Comparison of ENCODE assay signal across 16 cellular contexts in the genomic region with DNA sequence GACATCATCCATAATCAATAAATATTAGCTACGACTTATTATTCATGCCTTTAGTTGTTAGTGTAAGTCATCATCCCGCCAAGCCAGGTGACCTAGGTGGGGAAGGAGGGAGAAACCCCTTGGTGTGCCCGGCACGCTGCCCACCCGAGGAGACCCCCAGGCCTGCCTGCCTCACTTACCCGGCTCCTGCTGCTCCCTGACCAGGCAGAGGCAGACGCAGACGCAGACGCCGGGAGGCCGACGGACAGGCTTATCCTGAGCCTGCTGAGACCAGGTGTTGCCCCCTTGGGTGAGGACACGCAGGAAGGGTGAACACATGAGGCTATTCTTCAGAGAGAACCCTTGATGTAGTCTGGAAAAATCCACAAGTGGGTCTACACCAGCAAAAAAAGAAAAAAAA.
"Had no signal": no experiment of that assay in that cellular context is flagged by ENCODE, and none has a peak within 500 bp of the region (broad histone marks: within the 10 kb centered on the region; RNA-seq: fewer than 3 reads in every experiment).

No MANE protein-coding gene starts in this region.

- H3K9me3 ChIP-seq: esophagus squamous epithelium, gastroesophageal sphincter had no signal

- H3K27me3 ChIP-seq: brain microvascular endothelial cell had no signal

- H3K27ac Mint-ChIP-seq: activated CD4-positive, alpha-beta memory T cell treated with anti-CD3 and anti-CD28 coated beads for 36 hours; activated CD4-positive, alpha-beta T cell treated with anti-CD3 and anti-CD28 coated beads for 36 hours; activated CD4-positive, alpha-beta T cell treated with anti-CD3 and anti-CD28 coated beads, Interleukin-2, amount 10 ng/mL, durations not matched to agents 24 days and 14 days; activated naive CD8-positive, alpha-beta T cell; activated T-helper 17 cell treated with anti-CD3 and anti-CD28 coated beads, Interleukin-2, amount 50 U/mL, for 72 hours; effector memory CD8-positive, alpha-beta T cell; T-cell; T-helper 1 cell treated with Interleukin-12 subunit alpha and Interleukin-12 subunit beta and Interleukin-4 antibody, amounts not matched to agents 30 μg/mL and 1 μg/mL, for 36 hours had no signal

- DNase-seq: amniotic stem cell, cortex of kidney, esophagus squamous epithelium had no signal

- H3K27ac ChIP-seq: brain microvascular endothelial cell, esophagus squamous epithelium, gastroesophageal sphincter, heart right ventricle had no signal

- H3K36me3 ChIP-seq: brain microvascular endothelial cell, esophagus squamous epithelium, gastroesophageal sphincter, heart right ventricle had no signal

- H3K9me3 Mint-ChIP-seq: activated CD4-positive, alpha-beta memory T cell treated with anti-CD3 and anti-CD28 coated beads for 36 hours; activated CD4-positive, alpha-beta T cell treated with anti-CD3 and anti-CD28 coated beads, Interleukin-2, amount 10 ng/mL, durations not matched to agents 24 days and 14 days; activated T-cell treated with anti-CD3 and anti-CD28 coated beads, Interleukin-2, amount 50 U/mL, for 4 hours; activated T-helper 17 cell treated with anti-CD3 and anti-CD28 coated beads, Interleukin-2, amount 50 U/mL, for 72 hours; central memory CD8-positive, alpha-beta T cell; effector memory CD8-positive, alpha-beta T cell; T-helper 1 cell treated with Interleukin-12 subunit alpha and Interleukin-12 subunit beta and Interleukin-4 antibody, amounts not matched to agents 30 μg/mL and 1 μg/mL, for 36 hours had no signal

- H3K36me3 Mint-ChIP-seq: activated CD4-positive, alpha-beta memory T cell treated with anti-CD3 and anti-CD28 coated beads for 36 hours; activated naive CD8-positive, alpha-beta T cell; T-cell had no signal

- H3K4me3 Mint-ChIP-seq: activated CD4-positive, alpha-beta memory T cell treated with anti-CD3 and anti-CD28 coated beads for 36 hours; activated CD4-positive, alpha-beta T cell treated with anti-CD3 and anti-CD28 coated beads for 36 hours; activated CD4-positive, alpha-beta T cell treated with anti-CD3 and anti-CD28 coated beads, Interleukin-2, amount 10 ng/mL, durations not matched to agents 24 days and 14 days; activated naive CD8-positive, alpha-beta T cell; activated T-cell treated with anti-CD3 and anti-CD28 coated beads, Interleukin-2, amount 50 U/mL, for 4 hours; activated T-helper 17 cell treated with anti-CD3 and anti-CD28 coated beads, Interleukin-2, amount 50 U/mL, for 72 hours; central memory CD8-positive, alpha-beta T cell; effector memory CD8-positive, alpha-beta T cell; T-cell; T-helper 1 cell treated with Interleukin-12 subunit alpha and Interleukin-12 subunit beta and Interleukin-4 antibody, amounts not matched to agents 30 μg/mL and 1 μg/mL, for 36 hours had no signal

- H3K4me1 Mint-ChIP-seq: activated CD4-positive, alpha-beta T cell treated with anti-CD3 and anti-CD28 coated beads for 36 hours; activated T-helper 17 cell treated with anti-CD3 and anti-CD28 coated beads, Interleukin-2, amount 50 U/mL, for 72 hours had no signal

- H3K4me3 ChIP-seq: esophagus squamous epithelium, gastroesophageal sphincter had no signal
